ENCODE assay signal across 14 cellular contexts in the genomic region with DNA sequence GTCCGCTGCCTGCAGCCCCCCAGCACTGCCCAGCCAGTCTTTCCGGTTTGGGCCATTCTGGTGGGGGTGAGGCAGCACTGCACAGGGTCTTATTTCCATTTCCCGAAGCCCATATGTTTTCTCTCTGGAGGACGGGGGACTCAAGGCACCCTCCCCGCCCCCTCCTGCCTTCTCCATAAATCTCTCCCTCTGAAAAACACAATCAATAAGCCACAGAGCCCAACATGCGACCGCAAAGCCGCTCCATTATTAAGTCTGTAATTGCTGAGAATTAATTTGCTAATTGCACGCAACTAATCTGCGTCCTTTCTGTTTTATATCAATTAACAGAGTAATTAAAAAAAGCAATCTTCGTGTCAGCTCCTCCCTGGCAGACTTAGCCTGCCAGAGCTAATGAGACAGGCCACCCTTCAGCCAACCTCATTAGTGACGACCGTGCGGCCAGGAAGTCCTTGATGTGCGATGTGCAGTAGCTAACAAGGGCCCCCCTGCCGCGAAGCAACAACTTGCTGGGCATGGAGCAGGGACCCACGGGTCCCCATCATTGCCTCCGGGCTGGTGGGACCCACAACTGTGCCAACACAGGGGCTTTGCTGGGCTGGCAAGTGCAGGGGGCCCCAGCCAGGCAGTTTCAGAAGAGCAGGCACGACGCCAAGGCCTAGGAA.
"Had no signal": no experiment of that assay in that cellular context is flagged by ENCODE, and none has a peak within 500 bp of the region (broad histone marks: within the 10 kb centered on the region; RNA-seq: fewer than 3 reads in every experiment).

No MANE protein-coding gene starts in this region.

- DNase-seq: activated B cell treated with CpG ODN at 0.5 μM for 24 hours; activated CD4-positive, alpha-beta T cell treated with anti-CD3 and anti-CD28 coated beads for 48 hours; activated CD8-positive, alpha-beta T cell treated with anti-CD3 and anti-CD28 coated beads for 36 hours; activated naive CD4-positive, alpha-beta T cell treated with anti-CD3 and anti-CD28 coated beads for 36 hours; activated T-cell treated with anti-CD3 and anti-CD28 coated beads, Interleukin-2, amount 50 U/mL, for 4 hours; cortex of kidney; head of caudate nucleus; mesendoderm; stimulated activated naive B cell treated with anti-CD40 and anti-IgM and Interleukin-4, amounts not matched to agents 10 μg/mL and 1 μg/mL and 100 μg/mL, for 72 hours had no signal

- H3K9me3 ChIP-seq: neutrophil, thoracic aorta, upper lobe of right lung had no signal

- H3K4me1 Mint-ChIP-seq: activated B cell treated with CpG ODN at 0.5 μM for 24 hours had no signal

- H3K4me3 ChIP-seq: thoracic aorta, upper lobe of right lung had no signal

- ATAC-seq: activated CD8-positive, alpha-beta T cell treated with anti-CD3 and anti-CD28 coated beads for 36 hours; activated T-cell treated with anti-CD3 and anti-CD28 coated beads, Interleukin-2, amount 50 U/mL, for 4 hours; naive thymus-derived CD8-positive, alpha-beta T cell; stimulated activated naive B cell treated with anti-CD40 and anti-IgM and Interleukin-4, amounts not matched to agents 10 μg/mL and 1 μg/mL and 100 μg/mL, for 72 hours; upper lobe of right lung had no signal

- H3K27ac Mint-ChIP-seq: activated B cell treated with CpG ODN at 0.5 μM for 24 hours; activated CD8-positive, alpha-beta T cell treated with anti-CD3 and anti-CD28 coated beads for 36 hours; activated naive CD4-positive, alpha-beta T cell treated with anti-CD3 and anti-CD28 coated beads for 36 hours; stimulated activated naive B cell treated with anti-CD40 and anti-IgM and Interleukin-4, amounts not matched to agents 10 μg/mL and 1 μg/mL and 100 μg/mL, for 72 hours had no signal

- H3K9me3 Mint-ChIP-seq: activated B cell treated with CpG ODN at 0.5 μM for 24 hours; activated CD8-positive, alpha-beta T cell treated with anti-CD3 and anti-CD28 coated beads for 36 hours; activated naive CD4-positive, alpha-beta T cell treated with anti-CD3 and anti-CD28 coated beads for 36 hours; activated T-cell treated with anti-CD3 and anti-CD28 coated beads, Interleukin-2, amount 50 U/mL, for 4 hours; stimulated activated naive B cell treated with anti-CD40 and anti-IgM and Interleukin-4, amounts not matched to agents 10 μg/mL and 1 μg/mL and 100 μg/mL, for 72 hours had no signal

- H3K4me1 ChIP-seq: parathyroid adenoma, upper lobe of right lung had no signal

- H3K4me3 Mint-ChIP-seq: activated B cell treated with CpG ODN at 0.5 μM for 24 hours; activated CD8-positive, alpha-beta T cell treated with anti-CD3 and anti-CD28 coated beads for 36 hours; activated naive CD4-positive, alpha-beta T cell treated with anti-CD3 and anti-CD28 coated beads for 36 hours; activated T-cell treated with anti-CD3 and anti-CD28 coated beads, Interleukin-2, amount 50 U/mL, for 4 hours; naive thymus-derived CD8-positive, alpha-beta T cell; stimulated activated naive B cell treated with anti-CD40 and anti-IgM and Interleukin-4, amounts not matched to agents 10 μg/mL and 1 μg/mL and 100 μg/mL, for 72 hours had no signal

- H3K36me3 Mint-ChIP-seq: naive thymus-derived CD8-positive, alpha-beta T cell; stimulated activated naive B cell treated with anti-CD40 and anti-IgM and Interleukin-4, amounts not matched to agents 10 μg/mL and 1 μg/mL and 100 μg/mL, for 72 hours had no signal

- H3K27ac ChIP-seq: neutrophil, parathyroid adenoma, thoracic aorta, upper lobe of right lung had no signal

- H3K36me3 ChIP-seq: neutrophil, thoracic aorta, upper lobe of right lung had no signal
